In genomic region chr21:32773048-32773344, GRCh38 we compare ENCODE assay signal across 1 cellular context.
TF ChIP-seq lines count a peak whose summit lies in the region.

No MANE protein-coding gene starts in this region.

TF ChIP-seq in K562, 482 proteins besides CTCF, POLR2A, EP300 and RAD21:
- TF ChIP-seq MLLT1 (IDR thresholded peaks at IDR 0.05) (0 out of 4 replicates have a peak, but pooled peaks of 1 of the 2 experiments have one; percentile 59), ZBTB33 (CRISPR knock-in tag; IDR thresholded peaks at IDR 0.05) (peak; percentile 81; the same call in 1 of the 2 replicates)
